Comparison of ENCODE assay signal across 1 cellular context in the genomic region with DNA sequence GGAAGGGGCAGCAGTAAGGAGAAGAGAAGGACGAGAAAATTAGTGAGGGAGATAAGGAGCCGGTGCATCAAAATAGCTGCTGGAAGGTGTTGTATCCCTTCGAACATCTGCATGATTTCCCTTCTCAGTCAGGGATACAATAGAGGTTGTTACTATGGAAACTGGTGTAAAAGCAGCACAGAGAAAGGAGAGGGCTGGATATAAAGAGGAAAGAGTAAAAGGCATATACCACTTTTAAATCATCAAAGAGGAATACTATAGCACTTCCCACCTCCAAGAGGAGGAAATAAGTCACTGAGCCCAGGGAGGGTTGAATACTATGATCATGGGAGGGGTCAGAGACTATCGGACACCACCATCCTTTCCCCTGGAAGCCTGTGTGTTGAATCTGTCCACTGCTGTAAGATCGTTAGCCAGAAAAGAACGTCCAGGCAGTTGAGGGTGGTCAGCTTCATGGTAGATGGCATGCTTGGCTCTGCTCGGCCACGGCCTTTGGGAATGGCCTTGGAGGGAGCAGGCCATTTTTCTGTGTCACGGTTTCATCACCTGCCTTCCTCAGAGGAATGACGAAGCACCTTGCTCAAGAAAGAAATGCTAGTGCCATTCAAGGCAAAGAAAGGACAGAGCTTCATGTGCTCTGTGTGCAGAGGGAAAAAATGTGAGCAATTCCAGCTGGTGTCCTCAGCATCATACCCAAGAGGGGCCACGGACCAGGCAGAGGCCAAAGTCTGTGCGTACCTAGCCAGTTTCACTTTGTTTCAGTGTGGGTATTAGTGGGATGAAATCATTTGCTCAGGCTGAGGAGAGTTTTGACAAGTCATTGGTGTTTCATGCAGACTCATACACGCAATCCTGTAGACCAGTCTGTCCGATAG.
TF ChIP-seq lines count a peak whose summit lies in the region.

No MANE protein-coding gene starts in this region.

TF ChIP-seq in GM23338, 12 proteins besides CTCF, POLR2A, EP300 and RAD21 (continued from another document):
- TF ChIP-seq, protein P1, sequence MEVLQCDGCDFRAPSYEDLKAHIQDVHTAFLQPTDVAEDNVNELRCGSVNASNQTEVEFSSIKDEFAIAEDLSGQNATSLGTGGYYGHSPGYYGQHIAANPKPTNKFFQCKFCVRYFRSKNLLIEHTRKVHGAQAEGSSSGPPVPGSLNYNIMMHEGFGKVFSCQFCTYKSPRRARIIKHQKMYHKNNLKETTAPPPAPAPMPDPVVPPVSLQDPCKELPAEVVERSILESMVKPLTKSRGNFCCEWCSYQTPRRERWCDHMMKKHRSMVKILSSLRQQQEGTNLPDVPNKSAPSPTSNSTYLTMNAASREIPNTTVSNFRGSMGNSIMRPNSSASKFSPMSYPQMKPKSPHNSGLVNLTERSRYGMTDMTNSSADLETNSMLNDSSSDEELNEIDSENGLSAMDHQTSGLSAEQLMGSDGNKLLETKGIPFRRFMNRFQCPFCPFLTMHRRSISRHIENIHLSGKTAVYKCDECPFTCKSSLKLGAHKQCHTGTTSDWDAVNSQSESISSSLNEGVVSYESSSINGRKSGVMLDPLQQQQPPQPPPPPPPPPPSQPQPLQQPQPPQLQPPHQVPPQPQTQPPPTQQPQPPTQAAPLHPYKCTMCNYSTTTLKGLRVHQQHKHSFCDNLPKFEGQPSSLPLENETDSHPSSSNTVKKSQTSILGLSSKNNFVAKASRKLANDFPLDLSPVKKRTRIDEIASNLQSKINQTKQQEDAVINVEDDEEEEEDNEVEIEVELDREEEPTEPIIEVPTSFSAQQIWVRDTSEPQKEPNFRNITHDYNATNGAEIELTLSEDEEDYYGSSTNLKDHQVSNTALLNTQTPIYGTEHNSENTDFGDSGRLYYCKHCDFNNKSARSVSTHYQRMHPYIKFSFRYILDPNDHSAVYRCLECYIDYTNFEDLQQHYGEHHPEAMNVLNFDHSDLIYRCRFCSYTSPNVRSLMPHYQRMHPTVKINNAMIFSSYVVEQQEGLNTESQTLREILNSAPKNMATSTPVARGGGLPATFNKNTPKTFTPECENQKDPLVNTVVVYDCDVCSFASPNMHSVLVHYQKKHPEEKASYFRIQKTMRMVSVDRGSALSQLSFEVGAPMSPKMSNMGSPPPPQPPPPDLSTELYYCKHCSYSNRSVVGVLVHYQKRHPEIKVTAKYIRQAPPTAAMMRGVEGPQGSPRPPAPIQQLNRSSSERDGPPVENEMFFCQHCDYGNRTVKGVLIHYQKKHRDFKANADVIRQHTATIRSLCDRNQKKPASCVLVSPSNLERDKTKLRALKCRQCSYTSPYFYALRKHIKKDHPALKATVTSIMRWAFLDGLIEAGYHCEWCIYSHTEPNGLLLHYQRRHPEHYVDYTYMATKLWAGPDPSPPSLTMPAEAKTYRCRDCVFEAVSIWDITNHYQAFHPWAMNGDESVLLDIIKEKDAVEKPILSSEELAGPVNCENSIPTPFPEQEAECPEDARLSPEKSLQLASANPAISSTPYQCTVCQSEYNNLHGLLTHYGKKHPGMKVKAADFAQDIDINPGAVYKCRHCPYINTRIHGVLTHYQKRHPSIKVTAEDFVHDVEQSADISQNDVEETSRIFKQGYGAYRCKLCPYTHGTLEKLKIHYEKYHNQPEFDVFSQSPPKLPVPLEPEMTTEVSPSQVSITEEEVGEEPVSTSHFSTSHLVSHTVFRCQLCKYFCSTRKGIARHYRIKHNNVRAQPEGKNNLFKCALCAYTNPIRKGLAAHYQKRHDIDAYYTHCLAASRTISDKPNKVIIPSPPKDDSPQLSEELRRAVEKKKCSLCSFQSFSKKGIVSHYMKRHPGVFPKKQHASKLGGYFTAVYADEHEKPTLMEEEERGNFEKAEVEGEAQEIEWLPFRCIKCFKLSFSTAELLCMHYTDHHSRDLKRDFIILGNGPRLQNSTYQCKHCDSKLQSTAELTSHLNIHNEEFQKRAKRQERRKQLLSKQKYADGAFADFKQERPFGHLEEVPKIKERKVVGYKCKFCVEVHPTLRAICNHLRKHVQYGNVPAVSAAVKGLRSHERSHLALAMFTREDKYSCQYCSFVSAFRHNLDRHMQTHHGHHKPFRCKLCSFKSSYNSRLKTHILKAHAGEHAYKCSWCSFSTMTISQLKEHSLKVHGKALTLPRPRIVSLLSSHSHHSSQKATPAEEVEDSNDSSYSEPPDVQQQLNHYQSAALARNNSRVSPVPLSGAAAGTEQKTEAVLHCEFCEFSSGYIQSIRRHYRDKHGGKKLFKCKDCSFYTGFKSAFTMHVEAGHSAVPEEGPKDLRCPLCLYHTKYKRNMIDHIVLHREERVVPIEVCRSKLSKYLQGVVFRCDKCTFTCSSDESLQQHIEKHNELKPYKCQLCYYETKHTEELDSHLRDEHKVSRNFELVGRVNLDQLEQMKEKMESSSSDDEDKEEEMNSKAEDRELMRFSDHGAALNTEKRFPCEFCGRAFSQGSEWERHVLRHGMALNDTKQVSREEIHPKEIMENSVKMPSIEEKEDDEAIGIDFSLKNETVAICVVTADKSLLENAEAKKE (CRISPR knock-in tag; IDR thresholded peaks at IDR 0.05): no peak
- no peak for TF ChIP-seq EZH2phosphoT487 (IDR thresholded peaks at IDR 0.05; ENCODE audit: unreplicated experiment)
- TF ChIP-seq, protein P2, sequence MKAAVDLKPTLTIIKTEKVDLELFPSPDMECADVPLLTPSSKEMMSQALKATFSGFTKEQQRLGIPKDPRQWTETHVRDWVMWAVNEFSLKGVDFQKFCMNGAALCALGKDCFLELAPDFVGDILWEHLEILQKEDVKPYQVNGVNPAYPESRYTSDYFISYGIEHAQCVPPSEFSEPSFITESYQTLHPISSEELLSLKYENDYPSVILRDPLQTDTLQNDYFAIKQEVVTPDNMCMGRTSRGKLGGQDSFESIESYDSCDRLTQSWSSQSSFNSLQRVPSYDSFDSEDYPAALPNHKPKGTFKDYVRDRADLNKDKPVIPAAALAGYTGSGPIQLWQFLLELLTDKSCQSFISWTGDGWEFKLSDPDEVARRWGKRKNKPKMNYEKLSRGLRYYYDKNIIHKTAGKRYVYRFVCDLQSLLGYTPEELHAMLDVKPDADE (IDR thresholded peaks at IDR 0.05): no peak
- no peak for TF ChIP-seq JUNB (IDR thresholded peaks at IDR 0.05; ENCODE audit: unreplicated experiment)
- TF ChIP-seq POLR2AphosphoS5 (IDR thresholded peaks at IDR 0.05; ENCODE audit: low read depth): no peak
- TF ChIP-seq, protein P3, sequence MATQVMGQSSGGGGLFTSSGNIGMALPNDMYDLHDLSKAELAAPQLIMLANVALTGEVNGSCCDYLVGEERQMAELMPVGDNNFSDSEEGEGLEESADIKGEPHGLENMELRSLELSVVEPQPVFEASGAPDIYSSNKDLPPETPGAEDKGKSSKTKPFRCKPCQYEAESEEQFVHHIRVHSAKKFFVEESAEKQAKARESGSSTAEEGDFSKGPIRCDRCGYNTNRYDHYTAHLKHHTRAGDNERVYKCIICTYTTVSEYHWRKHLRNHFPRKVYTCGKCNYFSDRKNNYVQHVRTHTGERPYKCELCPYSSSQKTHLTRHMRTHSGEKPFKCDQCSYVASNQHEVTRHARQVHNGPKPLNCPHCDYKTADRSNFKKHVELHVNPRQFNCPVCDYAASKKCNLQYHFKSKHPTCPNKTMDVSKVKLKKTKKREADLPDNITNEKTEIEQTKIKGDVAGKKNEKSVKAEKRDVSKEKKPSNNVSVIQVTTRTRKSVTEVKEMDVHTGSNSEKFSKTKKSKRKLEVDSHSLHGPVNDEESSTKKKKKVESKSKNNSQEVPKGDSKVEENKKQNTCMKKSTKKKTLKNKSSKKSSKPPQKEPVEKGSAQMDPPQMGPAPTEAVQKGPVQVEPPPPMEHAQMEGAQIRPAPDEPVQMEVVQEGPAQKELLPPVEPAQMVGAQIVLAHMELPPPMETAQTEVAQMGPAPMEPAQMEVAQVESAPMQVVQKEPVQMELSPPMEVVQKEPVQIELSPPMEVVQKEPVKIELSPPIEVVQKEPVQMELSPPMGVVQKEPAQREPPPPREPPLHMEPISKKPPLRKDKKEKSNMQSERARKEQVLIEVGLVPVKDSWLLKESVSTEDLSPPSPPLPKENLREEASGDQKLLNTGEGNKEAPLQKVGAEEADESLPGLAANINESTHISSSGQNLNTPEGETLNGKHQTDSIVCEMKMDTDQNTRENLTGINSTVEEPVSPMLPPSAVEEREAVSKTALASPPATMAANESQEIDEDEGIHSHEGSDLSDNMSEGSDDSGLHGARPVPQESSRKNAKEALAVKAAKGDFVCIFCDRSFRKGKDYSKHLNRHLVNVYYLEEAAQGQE (IDR thresholded peaks at IDR 0.05; ENCODE audit: unreplicated experiment): no peak
- no peak for TF ChIP-seq ZNF331 (CRISPR knock-in tag; IDR thresholded peaks at IDR 0.05; ENCODE audit: low read depth)
